23 cellular contexts compared by ENCODE assay signal in genomic region chr3:18447720-18448119, GRCh38. TPM values are rescaled to one million over a fixed set of nuclear protein-coding genes. Genes with fewer than 3 reads are reported as not detected.
DNase-seq lines count a peak whose midpoint lies in the region; ATAC-seq and TF ChIP-seq lines count a peak whose summit lies in the region.
"Had no signal": no experiment of that assay in that cellular context is flagged by ENCODE, and none has a peak within 500 bp of the region (broad histone marks: within the 10 kb centered on the region; RNA-seq: fewer than 3 reads in every experiment).

No MANE protein-coding gene starts in this region.

- no peaks in the 10 kb centered on the region for H3K27me3 Mint-ChIP-seq in activated CD4-positive, alpha-beta T cell treated with anti-CD3 and anti-CD28 coated beads for 36 hours
- no peaks in the 10 kb centered on the region for H3K27me3 Mint-ChIP-seq in T-helper 2 cell treated with Interferon-gamma antibody and Interleukin-4, amounts not matched to agents 5 μg/mL and 100 μg/mL, for 36 hours (ENCODE audit: low read depth)
- no peaks in the 10 kb centered on the region for H3K27me3 Mint-ChIP-seq in activated naive CD8-positive, alpha-beta T cell treated with anti-CD3 and anti-CD28 coated beads, Interleukin-2, amount 50 U/mL, for 24 hours

- H4K20me1 ChIP-seq in BLaER1: peaks cover 12% of the 10 kb centered on the region

- no peak for TF ChIP-seq CTCF in GM13977 (IDR thresholded peaks at IDR 0.05; ENCODE audit: extremely low read depth, insufficient read depth, missing control alignments)

- intact Hi-C loops in activated CD4-positive, alpha-beta T cell treated with anti-CD3 and anti-CD28 coated beads for 36 hours (cut with DNase I, micrococcal nuclease): no loop called here
- intact Hi-C loops in posterior vena cava (cut with DNase I): no loop called here

- H3K4me1 ChIP-seq in BLaER1: peaks cover 32% of the 10 kb centered on the region

- CTCF ChIA-PET in activated CD4-positive, alpha-beta T cell treated with anti-CD3 and anti-CD28 coated beads for 36 hours (lab: Charles Lee): interaction anchor here (0.7 to 1.6 kb wide), 9 partner anchors 9 to 540 kb away, joined by 3 to 7 read pairs (median 4); no protein-coding TSS in a partner anchor

- peak overlapping the region; percentile 88 for H3K4me2 ChIP-seq in BLaER1

- no peak for ATAC-seq in activated CD4-positive, alpha-beta T cell treated with anti-CD3 and anti-CD28 coated beads for 36 hours
- no peak for ATAC-seq in activated naive CD8-positive, alpha-beta T cell treated with anti-CD3 and anti-CD28 coated beads, Interleukin-2, amount 50 U/mL, for 24 hours
- no peak for ATAC-seq in HG02642 (IDR thresholded peaks at IDR 0.05; ENCODE audit: poor library complexity, unreplicated experiment)
- ATAC-seq: left lung, Panc1 had no signal

- no peak overlapping the region for H3K4me3 ChIP-seq in BLaER1
- H3K4me3 ChIP-seq: left lung, tibial artery had no signal

- H3K36me3 ChIP-seq in BLaER1: peaks cover 15% of the 10 kb centered on the region
- H3K36me3 ChIP-seq: left lung, tibial artery had no signal

- no peak overlapping the region for H3K27ac ChIP-seq in BLaER1
- H3K27ac ChIP-seq: left lung, tibial artery had no signal

- peaks cover 83% of the 10 kb centered on the region for H3K36me3 Mint-ChIP-seq in activated CD4-positive, alpha-beta T cell treated with anti-CD3 and anti-CD28 coated beads for 36 hours (ENCODE audit: low read depth)
- H3K36me3 Mint-ChIP-seq in T-helper 2 cell treated with Interferon-gamma antibody and Interleukin-4, amounts not matched to agents 5 μg/mL and 100 μg/mL, for 36 hours (ENCODE audit: low read depth): peaks cover 68% of the 10 kb centered on the region
- peaks cover 60% of the 10 kb centered on the region for H3K36me3 Mint-ChIP-seq in activated naive CD8-positive, alpha-beta T cell treated with anti-CD3 and anti-CD28 coated beads, Interleukin-2, amount 50 U/mL, for 24 hours (ENCODE audit: low read depth)

- H3K4me3 Mint-ChIP-seq in activated CD4-positive, alpha-beta T cell treated with anti-CD3 and anti-CD28 coated beads for 36 hours: peak overlapping the region; percentile 96
- H3K4me3 Mint-ChIP-seq in T-helper 2 cell treated with Interferon-gamma antibody and Interleukin-4, amounts not matched to agents 5 μg/mL and 100 μg/mL, for 36 hours: peak overlapping the region; percentile 97
- H3K4me3 Mint-ChIP-seq in activated naive CD8-positive, alpha-beta T cell treated with anti-CD3 and anti-CD28 coated beads, Interleukin-2, amount 50 U/mL, for 24 hours: peak overlapping the region; percentile 99

- peaks cover 33% of the 10 kb centered on the region for H3K9me3 ChIP-seq in BLaER1

- no peak overlapping the region for H3K9ac ChIP-seq in BLaER1

- in situ Hi-C loops in GM13977 (cut with MboI; ENCODE audit: low pct_unique_long_range_greater_than_20kb, low sequenced_read_pairs, unreplicated experiment): no loop called here

- peaks cover 20% of the 10 kb centered on the region for H3K9me3 Mint-ChIP-seq in activated CD4-positive, alpha-beta T cell treated with anti-CD3 and anti-CD28 coated beads for 36 hours (ENCODE audit: low read depth)
- H3K9me3 Mint-ChIP-seq in T-helper 2 cell treated with Interferon-gamma antibody and Interleukin-4, amounts not matched to agents 5 μg/mL and 100 μg/mL, for 36 hours: peaks cover 16% of the 10 kb centered on the region
- H3K9me3 Mint-ChIP-seq in activated naive CD8-positive, alpha-beta T cell treated with anti-CD3 and anti-CD28 coated beads, Interleukin-2, amount 50 U/mL, for 24 hours: peaks cover 6% of the 10 kb centered on the region

- DNase-seq in activated CD4-positive, alpha-beta T cell treated with anti-CD3 and anti-CD28 coated beads for 36 hours: no peak
- DNase-seq in activated CD4-positive, alpha-beta T cell treated with anti-CD3 and anti-CD28 coated beads, Interleukin-2, amount 50 U/mL, for 1 hour: no peak
- DNase-seq in T-helper 2 cell treated with Interferon-gamma antibody and Interleukin-4, amounts not matched to agents 5 μg/mL and 100 μg/mL, for 36 hours (ENCODE audit: low spot score): no peak
- no peak for DNase-seq in activated naive CD8-positive, alpha-beta T cell treated with anti-CD3 and anti-CD28 coated beads, Interleukin-2, amount 50 U/mL, for 24 hours
- DNase-seq in posterior vena cava (ENCODE audit: low spot score) (no peak), GM13977 (ENCODE audit: low spot score) (no peak)
- DNase-seq: 8988T; DMS153; left lung; mesenchymal stem cell; NCI-H1092 treated with DMSO at 0.1 percent for 48 hours; NCI-H1930; NCI-H526; nucleus accumbens; SHP77; stimulated activated CD4-positive, alpha-beta T cell treated with anti-CD3 and anti-CD28 coated beads, Interleukin-15, amount 100 ng/mL, for 24 hours; stimulated activated naive CD4-positive, alpha-beta T cell; T1000; tibial artery had no signal

- H3K27ac Mint-ChIP-seq in activated CD4-positive, alpha-beta T cell treated with anti-CD3 and anti-CD28 coated beads for 36 hours: peak overlapping the region; percentile 100
- peak overlapping the region; percentile 97 for H3K27ac Mint-ChIP-seq in T-helper 2 cell treated with Interferon-gamma antibody and Interleukin-4, amounts not matched to agents 5 μg/mL and 100 μg/mL, for 36 hours
- H3K27ac Mint-ChIP-seq in activated naive CD8-positive, alpha-beta T cell treated with anti-CD3 and anti-CD28 coated beads, Interleukin-2, amount 50 U/mL, for 24 hours: peak overlapping the region; percentile 99
- H3K27ac Mint-ChIP-seq: brain had no signal

- H3K27me3 ChIP-seq in BLaER1: peaks cover 16% of the 10 kb centered on the region

- POLR2A ChIA-PET in activated CD4-positive, alpha-beta T cell treated with anti-CD3 and anti-CD28 coated beads for 36 hours (lab: Charles Lee): interaction anchor here (0.6 to 0.8 kb wide), 3 partner anchors 215 to 310 kb away, joined by 4 to 5 read pairs (median 4); no protein-coding TSS in a partner anchor

- H3K4me1 Mint-ChIP-seq in activated CD4-positive, alpha-beta T cell treated with anti-CD3 and anti-CD28 coated beads for 36 hours: peaks cover 47% of the 10 kb centered on the region
- peaks cover 44% of the 10 kb centered on the region for H3K4me1 Mint-ChIP-seq in T-helper 2 cell treated with Interferon-gamma antibody and Interleukin-4, amounts not matched to agents 5 μg/mL and 100 μg/mL, for 36 hours (ENCODE audit: low read depth)
- peaks cover 43% of the 10 kb centered on the region for H3K4me1 Mint-ChIP-seq in activated naive CD8-positive, alpha-beta T cell treated with anti-CD3 and anti-CD28 coated beads, Interleukin-2, amount 50 U/mL, for 24 hours

RNA-seq across cellular contexts. Expression of gene SATB1, which starts 22.6 kb away (rescaled TPM):
- total RNA-seq in activated CD4-positive, alpha-beta T cell treated with anti-CD3 and anti-CD28 coated beads for 36 hours: 100 to 1,000 TPM; 471 to 590 TPM
- total RNA-seq in posterior vena cava: 10 to 100 TPM; 10.8 to 10.9 TPM

Comparison
In these comparisons a context has a peak if more than half of its experiments do, and no peak if none do; other contexts are left out.
1. RNA of gene SATB1, which starts 22.6 kb away (total RNA-seq): 471 to 590 TPM in activated CD4-positive, alpha-beta T cell treated with anti-CD3 and anti-CD28 coated beads for 36 hours; 10.8 to 10.9 TPM in posterior vena cava; every median in the first group is over 10 times any median in the second.
2. Peak in every context shown above with its lines, with median percentiles within 50 percentile points of each other: H3K27ac Mint-ChIP-seq and H3K4me3 Mint-ChIP-seq.